25 cellular contexts compared by ENCODE assay signal in the genomic region with DNA sequence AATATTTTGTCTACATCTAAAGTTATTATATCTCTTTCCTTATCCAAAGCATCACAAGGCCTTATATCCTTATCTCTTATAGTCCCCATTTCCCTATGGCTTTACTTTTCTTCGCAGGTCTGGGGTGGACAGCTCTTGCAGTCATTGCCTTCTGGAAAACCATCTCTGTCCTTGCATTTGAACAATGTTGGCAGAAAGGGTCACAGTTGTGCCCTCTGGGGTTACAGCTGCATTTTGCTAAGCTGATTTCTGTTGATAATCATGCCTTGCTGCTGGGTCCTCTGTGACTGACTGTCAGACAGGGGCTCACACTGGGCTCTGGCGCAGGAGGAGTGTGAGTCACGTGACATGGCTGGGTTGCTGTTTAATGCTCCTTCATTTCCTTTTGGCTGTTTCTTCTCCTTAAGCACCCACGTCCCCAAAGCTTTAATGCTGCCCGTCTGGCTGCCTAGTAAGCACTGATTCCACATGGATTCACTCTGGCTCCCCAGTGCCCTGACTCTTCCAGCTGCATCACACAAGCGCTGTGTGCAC.
"Had no signal": no experiment of that assay in that cellular context is flagged by ENCODE, and none has a peak within 500 bp of the region (broad histone marks: within the 10 kb centered on the region; RNA-seq: fewer than 3 reads in every experiment).

No MANE protein-coding gene starts in this region.

- H3K4me3 ChIP-seq: adrenal gland, breast epithelium, esophagus muscularis mucosa, gastroesophageal sphincter, heart left ventricle, tibial artery, uterus had no signal

- H3K36me3 ChIP-seq: adrenal gland, breast epithelium, esophagus muscularis mucosa, gastroesophageal sphincter, heart left ventricle, tibial artery, uterus had no signal

- H3K27me3 ChIP-seq: adrenal gland, breast epithelium, esophagus muscularis mucosa, gastroesophageal sphincter, heart left ventricle, tibial artery, uterus had no signal

- H3K36me3 Mint-ChIP-seq: activated CD4-positive, alpha-beta memory T cell treated with anti-CD3 and anti-CD28 coated beads for 36 hours; activated naive CD4-positive, alpha-beta T cell treated with anti-CD3 and anti-CD28 coated beads, Interleukin-2, amount 50 U/mL, for 72 hours; memory B cell; natural killer cell had no signal

- H3K27ac Mint-ChIP-seq: activated CD4-positive, alpha-beta memory T cell treated with anti-CD3 and anti-CD28 coated beads for 36 hours; activated CD4-positive, alpha-beta T cell treated with anti-CD3 and anti-CD28 coated beads for 36 hours; activated naive CD4-positive, alpha-beta T cell treated with anti-CD3 and anti-CD28 coated beads, Interleukin-2, amount 50 U/mL, for 72 hours; activated T-helper 1 cell treated with anti-CD3 and anti-CD28 coated beads, Interleukin-12 subunit alpha, Interleukin-12 subunit beta, Interleukin-2, Interleukin-4 antibody, amounts not matched to agents 30 ng/mL and 10 ng/mL and 1 ng/mL, durations not matched to agents 14 hours and 24 hours and 36 hours; memory B cell; natural killer cell had no signal

- ATAC-seq: activated CD4-positive, alpha-beta T cell treated with anti-CD3 and anti-CD28 coated beads for 36 hours; activated naive CD4-positive, alpha-beta T cell treated with anti-CD3 and anti-CD28 coated beads, Interleukin-2, amount 50 U/mL, for 72 hours; gastroesophageal sphincter; heart left ventricle; left ventricle myocardium superior; natural killer cell had no signal

- H3K27ac ChIP-seq: adrenal gland, breast epithelium, esophagus muscularis mucosa, gastroesophageal sphincter, heart left ventricle, tibial artery, uterus had no signal

- H3K9me3 ChIP-seq: adrenal gland, breast epithelium, esophagus muscularis mucosa, gastroesophageal sphincter, heart left ventricle, tibial artery, uterus had no signal

- H3K4me3 Mint-ChIP-seq: activated CD4-positive, alpha-beta memory T cell treated with anti-CD3 and anti-CD28 coated beads for 36 hours; activated CD4-positive, alpha-beta T cell treated with anti-CD3 and anti-CD28 coated beads for 36 hours; activated T-helper 1 cell treated with anti-CD3 and anti-CD28 coated beads, Interleukin-12 subunit alpha, Interleukin-12 subunit beta, Interleukin-2, Interleukin-4 antibody, amounts not matched to agents 30 ng/mL and 10 ng/mL and 1 ng/mL, durations not matched to agents 14 hours and 24 hours and 36 hours; memory B cell; natural killer cell had no signal

- DNase-seq: activated CD4-positive, alpha-beta memory T cell treated with anti-CD3 and anti-CD28 coated beads for 36 hours; activated CD4-positive, alpha-beta T cell treated with anti-CD3 and anti-CD28 coated beads for 36 hours; activated gamma-delta T cell treated with Interleukin-2 at 50 U/mL for 16 hours; activated T-cell treated with anti-CD3 and anti-CD28 coated beads for 4 hours; adrenal gland; cerebellar nuclear complex; effector CD4-positive, alpha-beta T cell; heart left ventricle; kidney glomerular epithelial cell; left ventricle myocardium superior; natural killer cell; nucleus accumbens; posterior cingulate gyrus; stimulated activated CD4-positive, alpha-beta T cell treated with anti-CD3 and anti-CD28 coated beads, Interleukin-12 subunit alpha, Interleukin-12 subunit beta, amount 100 ng/mL, for 4 hours; stimulated activated CD4-positive, alpha-beta T cell treated with anti-CD3 and anti-CD28 coated beads, Interleukin-2, amount 100 ng/mL, for 24 hours; stimulated activated naive CD4-positive, alpha-beta T cell treated with Interleukin-2 at 50 U/mL for 16 hours; T-helper 2 cell; tibial artery; uterus had no signal

- H3K4me1 Mint-ChIP-seq: activated CD4-positive, alpha-beta T cell treated with anti-CD3 and anti-CD28 coated beads for 36 hours; memory B cell; natural killer cell had no signal

- H3K4me1 ChIP-seq: adrenal gland, breast epithelium, uterus had no signal

- H3K9me3 Mint-ChIP-seq: activated CD4-positive, alpha-beta memory T cell treated with anti-CD3 and anti-CD28 coated beads for 36 hours; activated naive CD4-positive, alpha-beta T cell treated with anti-CD3 and anti-CD28 coated beads, Interleukin-2, amount 50 U/mL, for 72 hours; activated T-helper 1 cell treated with anti-CD3 and anti-CD28 coated beads, Interleukin-12 subunit alpha, Interleukin-12 subunit beta, Interleukin-2, Interleukin-4 antibody, amounts not matched to agents 30 ng/mL and 10 ng/mL and 1 ng/mL, durations not matched to agents 14 hours and 24 hours and 36 hours; memory B cell had no signal

- H3K27me3 Mint-ChIP-seq: activated CD4-positive, alpha-beta T cell treated with anti-CD3 and anti-CD28 coated beads for 36 hours; memory B cell had no signal
